In genomic region chr18:35593859-35594258, GRCh38 we compare ENCODE assay signal across 30 cellular contexts.
"Had no signal": no experiment of that assay in that cellular context is flagged by ENCODE, and none has a peak within 500 bp of the region (broad histone marks: within the 10 kb centered on the region; RNA-seq: fewer than 3 reads in every experiment).

No MANE protein-coding gene starts in this region.

- H3K4me3 Mint-ChIP-seq: activated CD8-positive, alpha-beta memory T cell treated with anti-CD3 and anti-CD28 coated beads, Interleukin-2, amount 10 ng/mL, durations not matched to agents 7 days and 5 days; activated CD8-positive, alpha-beta T cell treated with anti-CD3 and anti-CD28 coated beads for 36 hours; activated naive CD4-positive, alpha-beta T cell treated with anti-CD3 and anti-CD28 coated beads, Interleukin-2, amount 10 ng/mL, durations not matched to agents 7 days and 5 days; activated naive CD8-positive, alpha-beta T cell treated with anti-CD3 and anti-CD28 coated beads, Interleukin-2, amount 10 ng/mL, durations not matched to agents 7 days and 5 days; activated T-cell treated with anti-CD3 and anti-CD28 coated beads, Interleukin-2, amount 50 U/mL, for 72 hours; brain; effector memory CD8-positive, alpha-beta T cell had no signal

- H3K4me1 ChIP-seq: ascending aorta, breast epithelium, colonic mucosa, foreskin keratinocyte had no signal

- H3K4me1 Mint-ChIP-seq: activated naive CD4-positive, alpha-beta T cell treated with anti-CD3 and anti-CD28 coated beads, Interleukin-2, amount 10 ng/mL, durations not matched to agents 7 days and 5 days; brain had no signal

- H3K36me3 ChIP-seq: ascending aorta, breast epithelium, cardiac muscle cell, colonic mucosa, esophagus muscularis mucosa, gastrocnemius medialis, heart left ventricle had no signal

- H3K27me3 ChIP-seq: ascending aorta, breast epithelium, cardiac muscle cell, colonic mucosa, dorsolateral prefrontal cortex, esophagus muscularis mucosa, foreskin keratinocyte, gastrocnemius medialis, heart left ventricle had no signal

- H3K27ac Mint-ChIP-seq: activated CD8-positive, alpha-beta memory T cell treated with anti-CD3 and anti-CD28 coated beads, Interleukin-2, amount 10 ng/mL, durations not matched to agents 7 days and 5 days; activated CD8-positive, alpha-beta T cell treated with anti-CD3 and anti-CD28 coated beads for 36 hours; activated naive CD4-positive, alpha-beta T cell treated with anti-CD3 and anti-CD28 coated beads, Interleukin-2, amount 10 ng/mL, durations not matched to agents 7 days and 5 days; activated naive CD4-positive, alpha-beta T cell treated with anti-CD3 and anti-CD28 coated beads, Interleukin-2, amount 50 U/mL, for 72 hours; activated naive CD8-positive, alpha-beta T cell treated with anti-CD3 and anti-CD28 coated beads, Interleukin-2, amount 10 ng/mL, durations not matched to agents 7 days and 5 days; activated T-cell treated with anti-CD3 and anti-CD28 coated beads, Interleukin-2, amount 50 U/mL, for 72 hours; brain had no signal

- DNase-seq: activated CD4-positive, alpha-beta T cell treated with anti-CD3 and anti-CD28 coated beads for 48 hours; activated CD4-positive, alpha-beta T cell treated with anti-CD3 and anti-CD28 coated beads, Interleukin-2, amount 50 U/mL, for 1 hour; activated CD4-positive, alpha-beta T cell treated with anti-CD3 and anti-CD28 coated beads, Interleukin-2, amount 50 U/mL, for 48 hours; activated CD8-positive, alpha-beta memory T cell treated with anti-CD3 and anti-CD28 coated beads, Interleukin-2, amount 10 ng/mL, durations not matched to agents 7 days and 5 days; activated CD8-positive, alpha-beta memory T cell treated with anti-CD3 and anti-CD28 coated beads, Interleukin-2, amount 50 U/mL, for 4 hours; activated CD8-positive, alpha-beta T cell treated with anti-CD3 and anti-CD28 coated beads for 36 hours; activated gamma-delta T cell; activated naive CD4-positive, alpha-beta T cell; activated naive CD4-positive, alpha-beta T cell treated with anti-CD3 and anti-CD28 coated beads, Interleukin-2, amount 10 ng/mL, durations not matched to agents 7 days and 5 days; activated naive CD8-positive, alpha-beta T cell treated with anti-CD3 and anti-CD28 coated beads, Interleukin-2, amount 10 ng/mL, durations not matched to agents 7 days and 5 days; activated T-cell treated with anti-CD3 and anti-CD28 coated beads, Interleukin-2, amount 50 U/mL, for 1 hour; activated T-cell treated with anti-CD3 and anti-CD28 coated beads, Interleukin-2, amount 50 U/mL, for 72 hours; central memory CD4-positive, alpha-beta T cell; cerebellar nuclear complex; colonic mucosa; dorsolateral prefrontal cortex; effector CD4-positive, alpha-beta T cell; effector memory CD8-positive, alpha-beta T cell; erythroblast; foreskin keratinocyte; gastrocnemius medialis; glutamatergic neuron; heart left ventricle; T-helper 2 cell had no signal

- ATAC-seq: activated CD8-positive, alpha-beta memory T cell treated with anti-CD3 and anti-CD28 coated beads, Interleukin-2, amount 10 ng/mL, durations not matched to agents 7 days and 5 days; activated CD8-positive, alpha-beta T cell treated with anti-CD3 and anti-CD28 coated beads for 36 hours; activated naive CD4-positive, alpha-beta T cell treated with anti-CD3 and anti-CD28 coated beads, Interleukin-2, amount 50 U/mL, for 72 hours; activated T-cell treated with anti-CD3 and anti-CD28 coated beads, Interleukin-2, amount 50 U/mL, for 72 hours; effector memory CD8-positive, alpha-beta T cell; foreskin keratinocyte; gastrocnemius medialis; heart left ventricle had no signal

- H3K27ac ChIP-seq: ascending aorta, breast epithelium, cardiac muscle cell, colonic mucosa, dorsolateral prefrontal cortex, esophagus muscularis mucosa, foreskin keratinocyte, gastrocnemius medialis, heart left ventricle had no signal

- H3K27me3 Mint-ChIP-seq: activated CD8-positive, alpha-beta memory T cell treated with anti-CD3 and anti-CD28 coated beads, Interleukin-2, amount 10 ng/mL, durations not matched to agents 7 days and 5 days; activated CD8-positive, alpha-beta T cell treated with anti-CD3 and anti-CD28 coated beads for 36 hours; activated naive CD4-positive, alpha-beta T cell treated with anti-CD3 and anti-CD28 coated beads, Interleukin-2, amount 10 ng/mL, durations not matched to agents 7 days and 5 days; activated naive CD8-positive, alpha-beta T cell treated with anti-CD3 and anti-CD28 coated beads, Interleukin-2, amount 10 ng/mL, durations not matched to agents 7 days and 5 days; brain; effector memory CD8-positive, alpha-beta T cell had no signal

- H3K9me3 ChIP-seq: ascending aorta, breast epithelium, colonic mucosa, esophagus muscularis mucosa, gastrocnemius medialis had no signal

- H3K4me3 ChIP-seq: ascending aorta, breast epithelium, cardiac muscle cell, colonic mucosa, dorsolateral prefrontal cortex, esophagus muscularis mucosa, gastrocnemius medialis, heart left ventricle had no signal

- H3K9me3 Mint-ChIP-seq: activated CD8-positive, alpha-beta T cell treated with anti-CD3 and anti-CD28 coated beads for 36 hours; activated naive CD4-positive, alpha-beta T cell treated with anti-CD3 and anti-CD28 coated beads, Interleukin-2, amount 50 U/mL, for 72 hours; activated T-cell treated with anti-CD3 and anti-CD28 coated beads, Interleukin-2, amount 50 U/mL, for 72 hours; effector memory CD8-positive, alpha-beta T cell had no signal
